1 cellular context compared by ENCODE assay signal in genomic region chr10:123357363-123358075, GRCh38.
TF ChIP-seq lines count a peak whose summit lies in the region.

No MANE protein-coding gene starts in this region.

TF ChIP-seq in SK-N-SH treated with all-trans-retinoic acid at 6 μM for 48 hours, 23 proteins besides CTCF, POLR2A, EP300 and RAD21 (continued from another document):
- TF ChIP-seq PATZ1 (CRISPR knock-in tag; IDR thresholded peaks at IDR 0.05; ENCODE audit: borderline replicate concordance), result no peak
- no peak for TF ChIP-seq ZNF70 (CRISPR knock-in tag; IDR thresholded peaks at IDR 0.05)
- no peak for TF ChIP-seq SNAI2 (CRISPR knock-in tag; IDR thresholded peaks at IDR 0.05)
- no peak for TF ChIP-seq POU6F1 (CRISPR knock-in tag; IDR thresholded peaks at IDR 0.05; ENCODE audit: borderline replicate concordance, low read depth)
- TF ChIP-seq ESRRG (CRISPR knock-in tag; IDR thresholded peaks at IDR 0.05), result no peak
- no peak for TF ChIP-seq CSDC2 (CRISPR knock-in tag; IDR thresholded peaks at IDR 0.05)
- no peak for TF ChIP-seq ZNF565 (CRISPR knock-in tag; conservative IDR thresholded peaks at IDR 0.05; ENCODE audit: low read depth)
- no peak for TF ChIP-seq BACH2 (CRISPR knock-in tag; IDR thresholded peaks at IDR 0.05; ENCODE audit: borderline replicate concordance)
